38 cellular contexts compared by ENCODE assay signal in the genomic region with DNA sequence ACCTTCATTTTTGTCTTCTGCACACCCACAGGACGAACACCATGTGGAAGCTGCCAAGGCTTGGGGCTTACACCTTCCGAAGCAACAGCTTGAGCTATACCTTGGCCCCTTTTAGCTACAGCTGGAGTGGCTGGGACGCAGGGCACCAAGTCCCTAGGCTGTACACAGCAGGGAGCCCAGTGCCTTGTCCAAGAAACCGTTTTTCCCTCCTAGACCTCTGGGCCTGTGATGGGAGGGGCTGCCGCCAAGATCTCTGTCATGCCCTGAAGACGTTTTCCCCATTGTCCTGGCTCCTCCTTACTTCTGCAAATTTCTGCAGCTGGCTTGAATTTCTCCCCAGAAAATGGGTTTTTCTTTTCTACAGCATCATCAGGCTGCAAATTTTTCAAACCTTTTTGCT. TPM values are rescaled to one million over a fixed set of nuclear protein-coding genes. Genes with fewer than 3 reads are reported as not detected.
"Had no signal": no experiment of that assay in that cellular context is flagged by ENCODE, and none has a peak within 500 bp of the region (broad histone marks: within the 10 kb centered on the region; RNA-seq: fewer than 3 reads in every experiment).

No MANE protein-coding gene starts in this region.

- H3K36me3 ChIP-seq: adrenal gland, ascending aorta, brain microvascular endothelial cell, breast epithelium, cardiac muscle cell had no signal

- H3K9me3 ChIP-seq: adrenal gland, ascending aorta, body of pancreas had no signal

- ATAC-seq: activated naive CD4-positive, alpha-beta T cell treated with anti-CD3 and anti-CD28 coated beads, Interleukin-2, amount 50 U/mL, for 72 hours; activated naive CD8-positive, alpha-beta T cell treated with anti-CD3 and anti-CD28 coated beads, Interleukin-2, amount 50 U/mL, for 24 hours; activated T-cell treated with anti-CD3 and anti-CD28 coated beads, Interleukin-2, amount 50 U/mL, for 4 hours; activated T-cell treated with anti-CD3 and anti-CD28 coated beads, Interleukin-2, amount 50 U/mL, for 72 hours; activated T-helper 17 cell treated with anti-CD3 and anti-CD28 coated beads, Interleukin-2, amount 50 U/mL, for 72 hours; body of pancreas had no signal

- H3K27me3 Mint-ChIP-seq: activated naive CD4-positive, alpha-beta T cell treated with anti-CD3 and anti-CD28 coated beads, Interleukin-2, amount 10 ng/mL, durations not matched to agents 7 days and 5 days; central memory CD8-positive, alpha-beta T cell had no signal

- H3K9me3 Mint-ChIP-seq: activated T-helper 1 cell treated with anti-CD3 and anti-CD28 coated beads, Interleukin-12 subunit alpha, Interleukin-12 subunit beta, Interleukin-2, Interleukin-4 antibody, amounts not matched to agents 30 ng/mL and 10 ng/mL and 1 ng/mL, durations not matched to agents 14 hours and 24 hours and 36 hours; activated T-helper 17 cell treated with anti-CD3 and anti-CD28 coated beads, Interleukin-2, amount 50 U/mL, for 72 hours had no signal

- H3K36me3 Mint-ChIP-seq: activated naive CD4-positive, alpha-beta T cell treated with anti-CD3 and anti-CD28 coated beads, Interleukin-2, amount 10 ng/mL, durations not matched to agents 7 days and 5 days; activated naive CD4-positive, alpha-beta T cell treated with anti-CD3 and anti-CD28 coated beads, Interleukin-2, amount 50 U/mL, for 24 hours; activated naive CD8-positive, alpha-beta T cell; activated naive CD8-positive, alpha-beta T cell treated with anti-CD3 and anti-CD28 coated beads for 36 hours; activated naive CD8-positive, alpha-beta T cell treated with anti-CD3 and anti-CD28 coated beads, Interleukin-2, amount 10 ng/mL, durations not matched to agents 7 days and 5 days had no signal

- DNase-seq: activated effector memory CD4-positive, alpha-beta T cell treated with anti-CD3 and anti-CD28 coated beads, Interleukin-2, amount 50 U/mL, for 16 hours; activated effector memory CD4-positive, alpha-beta T cell treated with Interleukin-2 at 50 U/mL for 16 hours; activated gamma-delta T cell; activated gamma-delta T cell treated with Interleukin-2 at 50 U/mL for 16 hours; activated naive CD4-positive, alpha-beta T cell; activated naive CD4-positive, alpha-beta T cell treated with anti-CD3 and anti-CD28 coated beads for 36 hours; activated naive CD4-positive, alpha-beta T cell treated with anti-CD3 and anti-CD28 coated beads, Interleukin-2, amount 10 ng/mL, durations not matched to agents 7 days and 5 days; activated naive CD4-positive, alpha-beta T cell treated with anti-CD3 and anti-CD28 coated beads, Interleukin-2, amount 50 U/mL, for 16 hours; activated naive CD4-positive, alpha-beta T cell treated with Interleukin-2 at 50 U/mL for 16 hours; activated naive CD8-positive, alpha-beta T cell treated with anti-CD3 and anti-CD28 coated beads for 36 hours; activated naive CD8-positive, alpha-beta T cell treated with anti-CD3 and anti-CD28 coated beads, Interleukin-2, amount 10 ng/mL, durations not matched to agents 7 days and 5 days; activated naive CD8-positive, alpha-beta T cell treated with anti-CD3 and anti-CD28 coated beads, Interleukin-2, amount 50 U/mL, for 24 hours; activated T-cell treated with anti-CD3 and anti-CD28 coated beads, Interleukin-2, amount 50 U/mL, for 24 hours; activated T-cell treated with anti-CD3 and anti-CD28 coated beads, Interleukin-2, amount 50 U/mL, for 4 hours; activated T-cell treated with anti-CD3 and anti-CD28 coated beads, Interleukin-2, amount 50 U/mL, for 48 hours; activated T-cell treated with anti-CD3 and anti-CD28 coated beads, Interleukin-2, amount 50 U/mL, for 72 hours; adrenal gland; amniotic stem cell; amygdala; anterior cingulate cortex; aorta; body of pancreas; brain microvascular endothelial cell; caudate nucleus; central memory CD4-positive, alpha-beta T cell; cerebellar nuclear complex had no signal

- H3K4me1 ChIP-seq: adrenal gland, ascending aorta, body of pancreas, breast epithelium had no signal

- H3K4me1 Mint-ChIP-seq: activated naive CD4-positive, alpha-beta T cell treated with anti-CD3 and anti-CD28 coated beads, Interleukin-2, amount 10 ng/mL, durations not matched to agents 7 days and 5 days; activated naive CD4-positive, alpha-beta T cell treated with anti-CD3 and anti-CD28 coated beads, Interleukin-2, amount 50 U/mL, for 24 hours; activated naive CD8-positive, alpha-beta T cell treated with anti-CD3 and anti-CD28 coated beads for 36 hours; activated naive CD8-positive, alpha-beta T cell treated with anti-CD3 and anti-CD28 coated beads, Interleukin-2, amount 10 ng/mL, durations not matched to agents 7 days and 5 days; activated naive CD8-positive, alpha-beta T cell treated with anti-CD3 and anti-CD28 coated beads, Interleukin-2, amount 50 U/mL, for 24 hours; activated T-helper 17 cell treated with anti-CD3 and anti-CD28 coated beads, Interleukin-2, amount 50 U/mL, for 72 hours; central memory CD8-positive, alpha-beta T cell had no signal

- H3K27me3 ChIP-seq: adrenal gland, ascending aorta, body of pancreas, brain microvascular endothelial cell, breast epithelium had no signal

- H3K4me3 ChIP-seq: adrenal gland, ascending aorta, body of pancreas, breast epithelium, cardiac muscle cell had no signal

- H3K4me3 Mint-ChIP-seq: activated naive CD4-positive, alpha-beta T cell treated with anti-CD3 and anti-CD28 coated beads for 36 hours; activated naive CD4-positive, alpha-beta T cell treated with anti-CD3 and anti-CD28 coated beads, Interleukin-2, amount 10 ng/mL, durations not matched to agents 7 days and 5 days; activated naive CD4-positive, alpha-beta T cell treated with anti-CD3 and anti-CD28 coated beads, Interleukin-2, amount 50 U/mL, for 24 hours; activated naive CD8-positive, alpha-beta T cell; activated naive CD8-positive, alpha-beta T cell treated with anti-CD3 and anti-CD28 coated beads for 36 hours; activated naive CD8-positive, alpha-beta T cell treated with anti-CD3 and anti-CD28 coated beads, Interleukin-2, amount 10 ng/mL, durations not matched to agents 7 days and 5 days; activated naive CD8-positive, alpha-beta T cell treated with anti-CD3 and anti-CD28 coated beads, Interleukin-2, amount 50 U/mL, for 24 hours; activated T-cell treated with anti-CD3 and anti-CD28 coated beads, Interleukin-2, amount 50 U/mL, for 24 hours; activated T-cell treated with anti-CD3 and anti-CD28 coated beads, Interleukin-2, amount 50 U/mL, for 4 hours; activated T-cell treated with anti-CD3 and anti-CD28 coated beads, Interleukin-2, amount 50 U/mL, for 72 hours; activated T-helper 1 cell treated with anti-CD3 and anti-CD28 coated beads, Interleukin-12 subunit alpha, Interleukin-12 subunit beta, Interleukin-2, Interleukin-4 antibody, amounts not matched to agents 30 ng/mL and 10 ng/mL and 1 ng/mL, durations not matched to agents 14 hours and 24 hours and 36 hours; activated T-helper 17 cell treated with anti-CD3 and anti-CD28 coated beads, Interleukin-2, amount 50 U/mL, for 72 hours; brain; central memory CD8-positive, alpha-beta T cell had no signal

- FAIRE-seq: astrocyte had no signal

- H3K27ac ChIP-seq: adrenal gland, ascending aorta, body of pancreas, brain microvascular endothelial cell, breast epithelium, cardiac muscle cell had no signal

- H3K27ac Mint-ChIP-seq: activated naive CD4-positive, alpha-beta T cell treated with anti-CD3 and anti-CD28 coated beads for 36 hours; activated naive CD4-positive, alpha-beta T cell treated with anti-CD3 and anti-CD28 coated beads, Interleukin-2, amount 10 ng/mL, durations not matched to agents 7 days and 5 days; activated naive CD4-positive, alpha-beta T cell treated with anti-CD3 and anti-CD28 coated beads, Interleukin-2, amount 50 U/mL, for 24 hours; activated naive CD4-positive, alpha-beta T cell treated with anti-CD3 and anti-CD28 coated beads, Interleukin-2, amount 50 U/mL, for 72 hours; activated naive CD8-positive, alpha-beta T cell; activated naive CD8-positive, alpha-beta T cell treated with anti-CD3 and anti-CD28 coated beads for 36 hours; activated naive CD8-positive, alpha-beta T cell treated with anti-CD3 and anti-CD28 coated beads, Interleukin-2, amount 10 ng/mL, durations not matched to agents 7 days and 5 days; activated naive CD8-positive, alpha-beta T cell treated with anti-CD3 and anti-CD28 coated beads, Interleukin-2, amount 50 U/mL, for 24 hours; activated T-cell treated with anti-CD3 and anti-CD28 coated beads, Interleukin-2, amount 50 U/mL, for 24 hours; activated T-cell treated with anti-CD3 and anti-CD28 coated beads, Interleukin-2, amount 50 U/mL, for 72 hours; activated T-helper 1 cell treated with anti-CD3 and anti-CD28 coated beads, Interleukin-12 subunit alpha, Interleukin-12 subunit beta, Interleukin-2, Interleukin-4 antibody, amounts not matched to agents 30 ng/mL and 10 ng/mL and 1 ng/mL, durations not matched to agents 14 hours and 24 hours and 36 hours; activated T-helper 17 cell treated with anti-CD3 and anti-CD28 coated beads, Interleukin-2, amount 50 U/mL, for 72 hours; activated T-helper 2 cell treated with anti-CD3 and anti-CD28 coated beads, Interferon-gamma antibody, Interleukin-2, Interleukin-4, amounts not matched to agents 10 μg/mL and 5 μg/mL and 100 μg/mL, durations not matched to agents 14 hours and 24 hours and 36 hours; brain had no signal

RNA-seq across cellular contexts. Expression of gene CNTN4, which starts 7.8 kb away (rescaled TPM):
- total RNA-seq: activated naive CD4-positive, alpha-beta T cell treated with anti-CD3 and anti-CD28 coated beads for 36 hours; activated naive CD4-positive, alpha-beta T cell treated with anti-CD3 and anti-CD28 coated beads, Interleukin-2, amount 50 U/mL, for 72 hours; activated naive CD8-positive, alpha-beta T cell treated with anti-CD3 and anti-CD28 coated beads for 36 hours; activated naive CD8-positive, alpha-beta T cell treated with anti-CD3 and anti-CD28 coated beads, Interleukin-2, amount 10 ng/mL, durations not matched to agents 7 days and 5 days; activated T-cell treated with anti-CD3 and anti-CD28 coated beads, Interleukin-2, amount 50 U/mL, for 4 hours; activated T-helper 1 cell treated with anti-CD3 and anti-CD28 coated beads, Interleukin-12 subunit alpha, Interleukin-12 subunit beta, Interleukin-2, Interleukin-4 antibody, amounts not matched to agents 30 ng/mL and 10 ng/mL and 1 ng/mL, durations not matched to agents 14 hours and 24 hours and 36 hours; activated T-helper 17 cell treated with anti-CD3 and anti-CD28 coated beads, Interleukin-2, amount 50 U/mL, for 72 hours; activated T-helper 2 cell treated with anti-CD3 and anti-CD28 coated beads, Interferon-gamma antibody, Interleukin-2, Interleukin-4, amounts not matched to agents 10 μg/mL and 5 μg/mL and 100 μg/mL, durations not matched to agents 14 hours and 24 hours and 36 hours; astrocyte had no signal
